ENCODE assay signal across 14 cellular contexts in the genomic region with DNA sequence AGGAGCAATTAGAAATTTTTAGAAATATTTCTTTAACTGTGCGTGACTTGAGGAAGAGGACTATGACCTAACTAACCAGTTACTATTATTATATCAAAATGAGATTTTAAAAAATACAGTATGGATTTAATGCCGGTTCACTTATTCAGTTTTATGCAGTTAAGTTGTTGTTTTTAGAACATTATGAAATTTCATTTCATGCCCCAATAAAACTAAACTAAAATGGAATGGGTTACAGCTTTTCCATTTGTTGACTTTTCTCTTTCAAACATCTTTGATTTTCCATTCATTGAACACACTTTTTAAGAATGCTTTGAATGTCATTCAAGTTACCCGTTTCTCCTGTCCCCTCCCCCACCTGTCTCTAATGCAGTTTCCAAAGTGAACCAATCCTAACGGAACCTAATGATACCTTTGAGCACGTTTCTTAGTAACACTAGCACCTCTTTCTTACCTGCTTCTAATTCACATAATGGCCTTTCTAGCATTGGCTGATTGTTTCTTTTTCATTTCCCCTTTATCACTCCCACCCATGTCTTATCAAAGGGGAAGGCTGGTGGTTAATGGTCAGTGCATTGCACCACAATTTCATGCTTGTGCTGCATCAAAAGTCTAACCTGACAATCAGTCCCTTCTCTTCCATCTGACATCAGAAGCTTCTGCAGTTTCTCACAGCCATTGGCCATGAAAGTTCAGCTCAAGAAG.
DNase-seq lines count a peak whose midpoint lies in the region; ATAC-seq and TF ChIP-seq lines count a peak whose summit lies in the region.
"Had no signal": no experiment of that assay in that cellular context is flagged by ENCODE, and none has a peak within 500 bp of the region (broad histone marks: within the 10 kb centered on the region; RNA-seq: fewer than 3 reads in every experiment).

No MANE protein-coding gene starts in this region.

- peak overlapping the region; percentile 61 for H3K4me2 ChIP-seq in OCI-LY3 (ENCODE audit: low read length)
- H3K4me2 ChIP-seq: smooth muscle cell had no signal

- peaks cover 5% of the 10 kb centered on the region for H3K36me3 ChIP-seq in OCI-LY3 (replicated peaks; ENCODE audit: low read depth, low read length)
- H3K36me3 ChIP-seq in sigmoid colon, result no peaks in the 10 kb centered on the region

- H3K4me3 ChIP-seq in OCI-LY3 (ENCODE audit: low read length), result peak overlapping the region; percentile 27
- H3K4me3 ChIP-seq in sigmoid colon, result no peak overlapping the region
- H3K4me3 ChIP-seq: smooth muscle cell had no signal

- TF ChIP-seq EP300 in sigmoid colon (IDR thresholded peaks at IDR 0.05), result no peak

- peak overlapping the region; percentile 84 for H3K27ac ChIP-seq in OCI-LY3 (ENCODE audit: low read length)
- H3K27ac ChIP-seq in sigmoid colon, result no peak overlapping the region

- 28 to 63% methylated on average over 5 of the region's 5 CpGs for WGBS in sigmoid colon, 2 donors

- H4K20me1 ChIP-seq in OCI-LY3 (ENCODE audit: insufficient read depth, low read length), result no peaks in the 10 kb centered on the region

- no peaks in the 10 kb centered on the region; the same call in 1 of the 2 replicates for H3K9me3 ChIP-seq in OCI-LY3 (ENCODE audit: insufficient read depth, low read length)
- no peaks in the 10 kb centered on the region for H3K9me3 ChIP-seq in sigmoid colon

- H3K4me3 Mint-ChIP-seq in natural killer cell treated with Interleukin-12 subunit alpha and Interleukin-12 subunit beta and Interleukin-15 and Interleukin-18, amount 100 ng/mL, for 72 hours, result peak overlapping the region; percentile 29

- H3K27me3 ChIP-seq in OCI-LY3 (ENCODE audit: low read depth, low read length) (no peaks in the 10 kb centered on the region), sigmoid colon (no peaks in the 10 kb centered on the region)

- intact Hi-C loops in sigmoid colon (cut with DNase I) (no loop called here), left colon (cut with DNase I, micrococcal nuclease) (no loop called here)

- H3K27ac Mint-ChIP-seq in natural killer cell treated with Interleukin-12 subunit alpha and Interleukin-12 subunit beta and Interleukin-15 and Interleukin-18, amount 100 ng/mL, for 72 hours, result peak overlapping the region; percentile 1 to 75

- no peaks in the 10 kb centered on the region for H3K27me3 Mint-ChIP-seq in natural killer cell treated with Interleukin-12 subunit alpha and Interleukin-12 subunit beta and Interleukin-15 and Interleukin-18, amount 100 ng/mL, for 72 hours

- peak overlapping the region; percentile 49; the same call in 1 of the 2 replicates for H3K9ac ChIP-seq in OCI-LY3 (ENCODE audit: low read length)

- ATAC-seq in GM18508 (IDR thresholded peaks at IDR 0.05; ENCODE audit: insufficient read depth, unreplicated experiment), result peak; percentile 27
- ATAC-seq in HG03103 (IDR thresholded peaks at IDR 0.05; ENCODE audit: low read depth, unreplicated experiment), result peak; percentile 39
- no peak for ATAC-seq in natural killer cell treated with Interleukin-12 subunit alpha and Interleukin-12 subunit beta and Interleukin-15 and Interleukin-18, amount 100 ng/mL, for 72 hours
- no peak for ATAC-seq in left colon

- H3K9me3 Mint-ChIP-seq in natural killer cell treated with Interleukin-12 subunit alpha and Interleukin-12 subunit beta and Interleukin-15 and Interleukin-18, amount 100 ng/mL, for 72 hours, result no peaks in the 10 kb centered on the region
- H3K9me3 Mint-ChIP-seq: CD8-positive, alpha-beta memory T cell had no signal

- in situ Hi-C loops in GM13976 (cut with MboI; ENCODE audit: low sequenced_read_pairs, unreplicated experiment), result no loop called here

- peaks cover 5% of the 10 kb centered on the region for H3K36me3 Mint-ChIP-seq in natural killer cell treated with Interleukin-12 subunit alpha and Interleukin-12 subunit beta and Interleukin-15 and Interleukin-18, amount 100 ng/mL, for 72 hours

- H3K4me1 ChIP-seq in OCI-LY3 (ENCODE audit: low read length) (peaks cover 73% of the 10 kb centered on the region), sigmoid colon (peaks cover 0 to 5% (median 2%) of the 10 kb centered on the region in 4 donors)

- DNase-seq in natural killer cell treated with Interleukin-12 subunit alpha and Interleukin-12 subunit beta and Interleukin-15 and Interleukin-18, amount 100 ng/mL, for 72 hours (ENCODE audit: low spot score), result no peak
- DNase-seq in hypothalamus (lab: John Stamatoyannopoulos, UW) (no peak), GM13976 (ENCODE audit: low spot score) (no peak), sigmoid colon (no peak), left colon (no peak)
- DNase-seq: activated CD4-positive, alpha-beta T cell treated with anti-CD3 and anti-CD28 coated beads, Interleukin-2, amount 50 U/mL, for 4 hours; CD8-positive, alpha-beta memory T cell; GF-D8; mesendoderm; NCI-H510A had no signal

- H2AFZ ChIP-seq in OCI-LY3 (ENCODE audit: low read depth, low read length), result no peak overlapping the region; the same call in 1 of the 2 replicates

- H3K79me2 ChIP-seq in OCI-LY3 (ENCODE audit: low read length), result no peaks in the 10 kb centered on the region

- no peak for TF ChIP-seq POLR2A in sigmoid colon (IDR thresholded peaks at IDR 0.05)

- TF ChIP-seq CTCF in OCI-LY3 (IDR thresholded peaks at IDR 0.05; ENCODE audit: low read depth, low read length) (no peak), GM13976 (IDR thresholded peaks at IDR 0.05; ENCODE audit: borderline replicate concordance, control extremely low read depth, extremely low read depth, insufficient read depth, missing control alignments) (no peak), sigmoid colon (IDR thresholded peaks at IDR 0.05) (no peak)

- peaks cover 38 to 66% of the 10 kb centered on the region in 2 donors for H3K4me1 Mint-ChIP-seq in natural killer cell treated with Interleukin-12 subunit alpha and Interleukin-12 subunit beta and Interleukin-15 and Interleukin-18, amount 100 ng/mL, for 72 hours (ENCODE audit: low read depth in 2 of 2)

Comparison
In these comparisons a context has a peak if more than half of its experiments do, and no peak if none do; other contexts are left out.
1. ATAC-seq: peak in GM18508 (single experiment) and HG03103 (single experiment); none in natural killer cell treated with Interleukin-12 subunit alpha and Interleukin-12 subunit beta and Interleukin-15 and Interleukin-18, amount 100 ng/mL, for 72 hours (0 of 2) and left colon (single experiment).